ENCODE assay signal across 15 cellular contexts in genomic region chr12:93087836-93088610, GRCh38.
DNase-seq lines count a peak whose midpoint lies in the region; ATAC-seq and TF ChIP-seq lines count a peak whose summit lies in the region.
"Had no signal": no experiment of that assay in that cellular context is flagged by ENCODE, and none has a peak within 500 bp of the region (broad histone marks: within the 10 kb centered on the region; RNA-seq: fewer than 3 reads in every experiment).

No MANE protein-coding gene starts in this region.

- no peak overlapping the region for H3K23ac ChIP-seq in IMR-90 (ENCODE audit: low read depth, low read length)

- H2AK9ac ChIP-seq in IMR-90 (replicated peaks; ENCODE audit: low read depth, low read length, poor library complexity), result no peak overlapping the region

- no CpG with 5 or more reads among the region's 6 CpGs for WGBS in IMR-90 (ENCODE audit: extremely low coverage in 2 of 2, insufficient read length in 1 of 2), 2 experiments

- H2BK120ac ChIP-seq in IMR-90 (ENCODE audit: low read depth, low read length), result peak overlapping the region; percentile 37; the same call in 1 of the 2 replicates

- no peak overlapping the region for H4K91ac ChIP-seq in IMR-90 (ENCODE audit: insufficient read depth, low read depth, low read length)

- H3K79me1 ChIP-seq in IMR-90 (ENCODE audit: low read depth in 1 of 2, low read length in 2 of 2), result no peaks in the 10 kb centered on the region

- H3K18ac ChIP-seq in IMR-90 (ENCODE audit: low read depth, low read length), result peak overlapping the region; percentile 55; the same call in 1 of the 2 replicates

- CTCF ChIA-PET in IMR-90 (lab: Yijun Ruan, JAX) (interaction anchor here (0.6 kb wide), 2 partner anchors 46 to 229 kb away, joined by 3 to 4 read pairs; no protein-coding TSS in a partner anchor), GM10248 (lab: Yijun Ruan, JAX) (interaction anchor here (1.3 kb wide), 1 partner anchor 11 kb away, joined by 3 read pairs; no protein-coding TSS in a partner anchor)

- in situ Hi-C loops in IMR-90 (cut with MboI; ENCODE audit: low sequenced_read_pairs), result no loop called here
- in situ Hi-C loops in brain microvascular endothelial cell (cut with HindIII; ENCODE audit: low pct_ligation_motif_present, low sequenced_read_pairs), result no loop called here

- no peaks in the 10 kb centered on the region for H3K27me3 ChIP-seq in IMR-90 (ENCODE audit: control insufficient read depth, insufficient read depth, low read length)
- no peaks in the 10 kb centered on the region for H3K27me3 ChIP-seq in brain microvascular endothelial cell (replicated peaks)
- H3K27me3 ChIP-seq in left lung, result no peaks in the 10 kb centered on the region
- no peaks in the 10 kb centered on the region for H3K27me3 ChIP-seq in H7 (ENCODE audit: control insufficient read depth, insufficient read depth, low read length)

- H2AFZ ChIP-seq in IMR-90 (replicated peaks; ENCODE audit: low read length, poor library complexity), result no peak overlapping the region

- H3K14ac ChIP-seq in IMR-90 (replicated peaks; ENCODE audit: low read depth, low read length), result 0 out of 2 replicates have a peak overlapping the region, but pooled peaks have one; percentile 57

- DNase-seq in IMR-90, result no peak
- DNase-seq in brain microvascular endothelial cell, result no peak
- no peak for DNase-seq in left lung
- no peak for DNase-seq in H7
- DNase-seq in H4 (ENCODE audit: low spot score), result no peak
- DNase-seq in GM10248 (ENCODE audit: extremely low spot score), result no peak
- DNase-seq: CD4-positive, alpha-beta memory T cell; DMS 273 treated with DMSO at 0.1 percent for 48 hours; NCI-H1092; NCI-H446 treated with DMSO at 0.1 percent for 48 hours; NCI-H748 treated with DMSO at 0.1 percent for 48 hours; SHP77 treated with DMSO at 0.1 percent for 48 hours had no signal

- no peak overlapping the region for H3K4me2 ChIP-seq in IMR-90 (ENCODE audit: low read depth, low read length)
- H3K4me2 ChIP-seq: KMS-11 had no signal

- no peak overlapping the region; the same call in 1 of the 2 replicates for H4K5ac ChIP-seq in IMR-90 (ENCODE audit: low read depth, low read length)

- no peak overlapping the region for H2BK5ac ChIP-seq in IMR-90 (ENCODE audit: low read depth, low read length, poor library complexity, severe bottlenecking)

- 0 out of 4 replicates have a peak overlapping the region, but pooled peaks of 1 of the 2 experiments have one; percentile 24 for H4K8ac ChIP-seq in IMR-90 (ENCODE audit: low read depth in 2 of 2, low read length in 2 of 2)

- no peak for ATAC-seq in IMR-90 (ENCODE audit: low read depth)
- ATAC-seq in left lung, result peak; percentile 73
- no peak for ATAC-seq in HG03135 (IDR thresholded peaks at IDR 0.05; ENCODE audit: unreplicated experiment)

- H2AK5ac ChIP-seq in IMR-90 (ENCODE audit: low read depth, low read length), result peak overlapping the region; percentile 35; the same call in 1 of the 2 replicates

- peaks cover 7% of the 10 kb centered on the region for H3K4me1 ChIP-seq in IMR-90 (ENCODE audit: control insufficient read depth, insufficient read depth, low read length)
- no peaks in the 10 kb centered on the region for H3K4me1 ChIP-seq in left lung

- no TSS peak for BruUV-seq in IMR-90 (replicated peaks; lab: Mats Ljungman, UMichigan)

- peak overlapping the region; percentile 12; the same call in 1 of the 2 replicates for H2BK20ac ChIP-seq in IMR-90 (ENCODE audit: low read depth, low read length)

- POLR2A ChIA-PET in IMR-90 (lab: Charles Lee; ENCODE audit: unreplicated experiment), result no interaction called here
- POLR2A ChIA-PET in GM10248 (lab: Yijun Ruan, JAX), result no interaction called here

- H4K20me1 ChIP-seq in IMR-90 (ENCODE audit: insufficient read depth, low read length), result no peaks in the 10 kb centered on the region

- H3K36me3 ChIP-seq in IMR-90 (ENCODE audit: control insufficient read depth, insufficient read depth, low read length) (no peaks in the 10 kb centered on the region), brain microvascular endothelial cell (replicated peaks) (no peaks in the 10 kb centered on the region), left lung (no peaks in the 10 kb centered on the region), H7 (replicated peaks; ENCODE audit: control insufficient read depth, insufficient read depth, low read length) (no peaks in the 10 kb centered on the region)

- intact Hi-C loops in IMR-90 (cut with micrococcal nuclease), result no loop called here
- intact Hi-C loops in left lung (cut with DNase I), result no loop called here

- H3K27ac ChIP-seq in C4-2B (peak overlapping the region; percentile 83), IMR-90 (ENCODE audit: insufficient read depth, low read length) (no peak overlapping the region), brain microvascular endothelial cell (peak overlapping the region; percentile 28), left lung (no peak overlapping the region)
- H3K27ac ChIP-seq: KMS-11 had no signal

- TF ChIP-seq CTCF in C4-2B (conservative IDR thresholded peaks at IDR 0.05), result no peak
- no peak for TF ChIP-seq CTCF in IMR-90 (conservative IDR thresholded peaks at IDR 0.05; ENCODE audit: low read depth, low read length)
- no peak for TF ChIP-seq CTCF in brain microvascular endothelial cell (IDR thresholded peaks at IDR 0.05; ENCODE audit: low read depth, low read length, missing control alignments)
- no peak for TF ChIP-seq CTCF in left lung (IDR thresholded peaks at IDR 0.05)
- TF ChIP-seq CTCF in GM10248 (IDR thresholded peaks at IDR 0.05; ENCODE audit: control extremely low read depth, extremely low read depth, low read depth, missing control alignments), result no peak

- 0 out of 2 replicates have a peak overlapping the region, but pooled peaks have one; percentile 13 for H3K4ac ChIP-seq in IMR-90 (ENCODE audit: low read depth, low read length)

- peaks cover 2% of the 10 kb centered on the region for H3K9me3 ChIP-seq in IMR-90 (ENCODE audit: control insufficient read depth, insufficient read depth, low read length)
- H3K9me3 ChIP-seq in left lung, result peaks cover 0 to 8% of the 10 kb centered on the region in 2 donors

- dilution Hi-C loops in IMR-90 (cut with HindIII; ENCODE audit: low sequenced_read_pairs, unreplicated experiment), result no loop called here

- no peak overlapping the region for H3K9ac ChIP-seq in IMR-90 (ENCODE audit: low read depth, low read length)
- H3K9ac ChIP-seq: KMS-11 had no signal

- TF ChIP-seq RAD21 in IMR-90 (IDR thresholded peaks at IDR 0.05; ENCODE audit: low read length), result no peak

- H3K4me3 ChIP-seq in IMR-90 (ENCODE audit: insufficient read depth, low read depth, low read length) (no peak overlapping the region), brain microvascular endothelial cell (ENCODE audit: low read depth, low read length) (no peak overlapping the region), left lung (no peak overlapping the region), H7 (ENCODE audit: insufficient read depth, low read depth, low read length) (no peak overlapping the region)

- no peak for TF ChIP-seq POLR2A in IMR-90 (IDR thresholded peaks at IDR 0.05; ENCODE audit: low read depth, low read length)

- H2BK15ac ChIP-seq in IMR-90 (ENCODE audit: low read depth, low read length), result 0 out of 3 replicates have a peak overlapping the region, but pooled peaks have one; percentile 77

- H3K56ac ChIP-seq in IMR-90 (ENCODE audit: extremely low read depth, insufficient read depth, low read length), result no peak overlapping the region

- peaks cover 3% of the 10 kb centered on the region; the same call in 1 of the 2 replicates for H3K9me1 ChIP-seq in IMR-90 (ENCODE audit: insufficient read depth, low read length)

TF ChIP-seq in IMR-90, 13 proteins besides CTCF, POLR2A, EP300 and RAD21:
- TF ChIP-seq, protein P1, sequence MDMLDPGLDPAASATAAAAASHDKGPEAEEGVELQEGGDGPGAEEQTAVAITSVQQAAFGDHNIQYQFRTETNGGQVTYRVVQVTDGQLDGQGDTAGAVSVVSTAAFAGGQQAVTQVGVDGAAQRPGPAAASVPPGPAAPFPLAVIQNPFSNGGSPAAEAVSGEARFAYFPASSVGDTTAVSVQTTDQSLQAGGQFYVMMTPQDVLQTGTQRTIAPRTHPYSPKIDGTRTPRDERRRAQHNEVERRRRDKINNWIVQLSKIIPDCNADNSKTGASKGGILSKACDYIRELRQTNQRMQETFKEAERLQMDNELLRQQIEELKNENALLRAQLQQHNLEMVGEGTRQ (IDR thresholded peaks at IDR 0.05; ENCODE audit: low read depth, low read length), result no peak
- TF ChIP-seq MXI1 (IDR thresholded peaks at IDR 0.05; ENCODE audit: borderline replicate concordance, low read depth, low read length) (no peak), SMC3 (IDR thresholded peaks at IDR 0.05; ENCODE audit: low read depth, low read length) (no peak), NFE2L2 (IDR thresholded peaks at IDR 0.05; ENCODE audit: low read depth, low read length) (no peak), RCOR1 (IDR thresholded peaks at IDR 0.05; ENCODE audit: insufficient replicate concordance, low read length) (no peak), CHD1 (IDR thresholded peaks at IDR 0.05; ENCODE audit: low read depth, low read length) (no peak)

Comparison
In these comparisons a context has a peak if more than half of its experiments do, and no peak if none do; other contexts are left out.
1. H3K27ac ChIP-seq: peak in C4-2B (single experiment) and brain microvascular endothelial cell (single experiment); none in IMR-90 (single experiment) and left lung (0 of 2).